ENCODE assay signal across 1 cellular context in genomic region chr10:119523916-119524719, GRCh38.
TF ChIP-seq lines count a peak whose summit lies in the region.

No MANE protein-coding gene starts in this region.

TF ChIP-seq in HCT116, 20 proteins besides CTCF, POLR2A, EP300 and RAD21:
- TF ChIP-seq TCF7L2 (IDR thresholded peaks at IDR 0.05; ENCODE audit: borderline replicate concordance, extremely low read depth, insufficient read depth, insufficient read length): no peak
- TF ChIP-seq SRF (IDR thresholded peaks at IDR 0.05; ENCODE audit: low read depth): no peak
- no peak for TF ChIP-seq SP1 (IDR thresholded peaks at IDR 0.05; ENCODE audit: low read depth)
- no peak for TF ChIP-seq EGR1 (IDR thresholded peaks at IDR 0.05; ENCODE audit: low read depth)
- TF ChIP-seq ZNF274 (IDR thresholded peaks at IDR 0.05; ENCODE audit: low read depth, low read length): no peak
- TF ChIP-seq ZFX (IDR thresholded peaks at IDR 0.05): no peak
- no peak for TF ChIP-seq MAX (IDR thresholded peaks at IDR 0.05)
